ENCODE assay signal across 16 cellular contexts in genomic region chr1:197062692-197063091, GRCh38. TPM values are rescaled to one million over a fixed set of nuclear protein-coding genes. Genes with fewer than 3 reads are reported as not detected.
DNase-seq lines count a peak whose midpoint lies in the region; ATAC-seq, FAIRE-seq and TF ChIP-seq lines count a peak whose summit lies in the region.
"Had no signal": no experiment of that assay in that cellular context is flagged by ENCODE, and none has a peak within 500 bp of the region (broad histone marks: within the 10 kb centered on the region; RNA-seq: fewer than 3 reads in every experiment).

No MANE protein-coding gene starts in this region.

- intact Hi-C loops in lower leg skin (cut with DNase I; ENCODE audit: low total_unique reads), result no loop called here

- H3K36me3 ChIP-seq in small intestine (ENCODE audit: control insufficient read depth in 2 of 2, insufficient read depth in 2 of 2, low read length in 2 of 2), result no peaks in the 10 kb centered on the region
- H3K36me3 ChIP-seq: thoracic aorta had no signal

- ATAC-seq in GM19372 (IDR thresholded peaks at IDR 0.05; ENCODE audit: low read depth, unreplicated experiment) (peak; percentile 81), HG02623 (IDR thresholded peaks at IDR 0.05; ENCODE audit: unreplicated experiment) (peak; percentile 94), HG03196 (IDR thresholded peaks at IDR 0.05; ENCODE audit: unreplicated experiment) (peak; percentile 91)

- no peak for TF ChIP-seq POLR2A in H54 (IDR thresholded peaks at IDR 0.05; ENCODE audit: low read depth, low read length)
- TF ChIP-seq POLR2A in lower leg skin (IDR thresholded peaks at IDR 0.05), result no peak

- WGBS in lower leg skin, 2 donors, result 75 to 76% methylated on average over 2 of the region's 2 CpGs
- WGBS in small intestine, 3 donors, result 65 to 77% (median 70%) methylated on average over 2 of the region's 2 CpGs

- peak; percentile 4 for DNase-seq in GM12864 (ENCODE audit: low read depth)
- DNase-seq in H54 (ENCODE audit: insufficient read length, low spot score), result no peak
- no peak for DNase-seq in NCI-H748 treated with DMSO at 0.1 percent for 48 hours (lab: John Stamatoyannopoulos, UW)
- no peak for DNase-seq in lower leg skin (ENCODE audit: low spot score in 2 of 2)
- DNase-seq in small intestine, result no peak
- DNase-seq: DMS53, NCI-H146, retina had no signal

- H3K4me1 ChIP-seq in small intestine (ENCODE audit: control insufficient read depth in 2 of 2, insufficient read depth in 1 of 2, low read depth in 1 of 2, low read length in 1 of 2), result no peaks in the 10 kb centered on the region

- no peak for FAIRE-seq in H54 (lab: Jason Lieb, UNC)
- no peak for FAIRE-seq in small intestine (lab: Jason Lieb, UNC)

- no peak for TF ChIP-seq CTCF in GM12864 (IDR thresholded peaks at IDR 0.05; ENCODE audit: low read depth, low read length, missing control alignments)
- no peak for TF ChIP-seq CTCF in lower leg skin (IDR thresholded peaks at IDR 0.05)

- H3K4me3 ChIP-seq in GM12864 (ENCODE audit: low read depth, low read length), result no peak overlapping the region
- H3K4me3 ChIP-seq in lower leg skin (ENCODE audit: low read depth, poor library complexity, severe bottlenecking), result no peak overlapping the region
- no peak overlapping the region for H3K4me3 ChIP-seq in small intestine (ENCODE audit: low read depth in 1 of 2, low read length in 2 of 2)
- H3K4me3 ChIP-seq: coronary artery, thoracic aorta had no signal

- H3K9me3 ChIP-seq in small intestine (ENCODE audit: control insufficient read depth, low read depth), result no peaks in the 10 kb centered on the region
- H3K9me3 ChIP-seq: thoracic aorta had no signal

- no peak overlapping the region for H3K27ac ChIP-seq in small intestine (ENCODE audit: low read depth in 1 of 2, low read length in 1 of 2)
- H3K27ac ChIP-seq: coronary artery, thoracic aorta had no signal

- H3K27me3 ChIP-seq in small intestine (ENCODE audit: control insufficient read depth in 2 of 2, insufficient read depth in 2 of 2, low read length in 2 of 2), result no peaks in the 10 kb centered on the region

RNA-seq across cellular contexts. Expression of gene F13B, which starts 4.4 kb away (rescaled TPM):
- not detected for total RNA-seq in lower leg skin
- polyA plus RNA-seq in small intestine, result 1 to 10 TPM in 2 of 3 donors, under 1 TPM in 1; 0.24 to 1.6 (median 1.3) TPM
- total RNA-seq: A673; activated CD8-positive, alpha-beta memory T cell treated with anti-CD3 and anti-CD28 coated beads for 36 hours; fibroblast of lung; thoracic aorta had no signal
- polyA plus RNA-seq: fibroblast of lung had no signal
